In the genomic region with DNA sequence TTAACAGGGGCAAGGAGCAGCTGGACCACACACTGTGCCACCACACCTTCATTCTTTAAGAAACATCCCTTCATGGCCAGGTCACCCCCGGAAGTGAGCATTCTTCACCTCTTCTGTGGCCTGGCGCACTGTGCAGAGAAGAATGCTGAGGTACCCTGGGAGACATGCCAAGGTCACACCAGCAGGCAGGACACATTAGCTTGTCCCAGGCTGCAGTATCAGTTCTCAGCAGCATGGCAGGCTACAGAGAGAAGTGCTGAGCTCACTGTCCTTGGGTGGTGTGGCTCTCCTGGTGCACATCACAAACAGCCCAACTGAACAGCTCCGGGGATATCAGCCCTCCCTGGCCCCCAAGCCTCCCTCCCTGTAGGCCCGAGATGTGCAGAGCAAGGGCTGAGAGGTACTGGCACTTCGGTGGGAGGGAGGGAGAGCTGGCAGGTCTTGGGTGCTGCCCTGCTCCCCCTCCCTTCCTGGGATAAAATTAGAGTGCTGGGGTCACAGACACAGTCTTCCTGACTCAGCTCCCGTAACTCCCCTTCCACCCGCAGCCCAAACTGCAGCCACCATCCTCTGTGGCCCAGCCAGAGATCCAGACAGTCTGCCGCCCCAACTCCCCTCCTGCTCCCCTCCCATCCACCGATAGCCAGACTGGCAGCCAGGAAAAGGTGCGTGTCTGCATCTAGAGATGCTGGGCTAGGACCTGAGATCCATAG, we compare ENCODE assay signal across 8 cellular contexts. TPM values are rescaled to one million over a fixed set of nuclear protein-coding genes. Genes with fewer than 3 reads are reported as not detected.
DNase-seq lines count a peak whose midpoint lies in the region; ATAC-seq and TF ChIP-seq lines count a peak whose summit lies in the region.

No MANE protein-coding gene starts in this region.

- DNase-seq in GM12865 (ENCODE audit: low read depth) (peak; percentile 68), LHCN-M2 (ENCODE audit: low read depth) (peak; percentile 57), osteoblast (ENCODE audit: insufficient read length, low spot score, missing footprints) (peak; percentile 91), AML-193 (lab: John Stamatoyannopoulos, UW) (no peak), NCI-H1930 (lab: John Stamatoyannopoulos, UW) (no peak)

- H3K36me3 ChIP-seq in osteoblast (ENCODE audit: insufficient read depth, low read length): peaks cover 36% of the 10 kb centered on the region

- peak overlapping the region; percentile 99 for H3K27ac ChIP-seq in cingulate gyrus (ENCODE audit: low read depth, low read length)
- H3K27ac ChIP-seq in osteoblast (ENCODE audit: low read depth, low read length): peak overlapping the region; percentile 77

- H3K9me3 ChIP-seq in osteoblast (ENCODE audit: low read depth, low read length): no peaks in the 10 kb centered on the region

- H3K4me3 ChIP-seq in GM12865 (ENCODE audit: low read depth, low read length) (no peak overlapping the region), osteoblast (ENCODE audit: insufficient read depth, low read length) (no peak overlapping the region)

- H4K20me1 ChIP-seq in osteoblast (ENCODE audit: insufficient read depth, low read length): peaks cover 45% of the 10 kb centered on the region

- H3K4me1 ChIP-seq in osteoblast (ENCODE audit: insufficient read depth, low read length): peaks cover 97% of the 10 kb centered on the region

- peaks cover 100% of the 10 kb centered on the region for H3K79me2 ChIP-seq in osteoblast (ENCODE audit: insufficient read depth, low read length)

- no peak overlapping the region for H2AFZ ChIP-seq in osteoblast (ENCODE audit: low read length)

- peak overlapping the region; percentile 47 for H3K4me2 ChIP-seq in osteoblast (ENCODE audit: insufficient read depth, low read length)

- no peak for TF ChIP-seq CTCF in GM12865 (IDR thresholded peaks at IDR 0.05; ENCODE audit: insufficient read depth, low read depth, low read length, missing control alignments)
- no peak for TF ChIP-seq CTCF in osteoblast (IDR thresholded peaks at IDR 0.05; ENCODE audit: extremely low read depth, low read depth, low read length)

- H3K27me3 ChIP-seq in osteoblast (ENCODE audit: insufficient read depth, low read length): no peaks in the 10 kb centered on the region

- no peak for ATAC-seq in HG02973 (IDR thresholded peaks at IDR 0.05; ENCODE audit: unreplicated experiment)
- ATAC-seq in GM19455 (IDR thresholded peaks at IDR 0.05; ENCODE audit: unreplicated experiment): no peak

RNA-seq across cellular contexts. Expression of a gene that starts 13.4 kb away (rescaled TPM):
- total RNA-seq in LHCN-M2 (2014; rRNA removed) (131 and 158 TPM in 2 replicates), osteoblast (30.4 and 36.2 TPM in 2 replicates)
- polyA plus RNA-seq in LHCN-M2 (2012): 142 TPM

RNA-seq across cellular contexts. Expression of a gene that starts 40.6 kb away (rescaled TPM):
- 83.4 and 104 TPM in 2 replicates for total RNA-seq in LHCN-M2 (2014; rRNA removed)
- 62.0 TPM for polyA plus RNA-seq in LHCN-M2 (2012)
- 39.8 and 41.3 TPM in 2 replicates for total RNA-seq in osteoblast

RNA-seq across cellular contexts. Expression of a gene that starts 52.9 kb away (rescaled TPM):
- total RNA-seq in LHCN-M2 (2014; rRNA removed): not detected in 2 replicates
- polyA plus RNA-seq in LHCN-M2 (2012): not detected
- total RNA-seq in osteoblast: 1.4 and 2.1 TPM in 2 replicates

Comparison
In these comparisons a context has a peak if more than half of its experiments do, and no peak if none do; other contexts are left out.
1. DNase-seq: peak in GM12865 (single experiment), LHCN-M2 (single experiment) and osteoblast (single experiment); none in AML-193 (0 of 2) and NCI-H1930 (0 of 2).